In the genomic region with DNA sequence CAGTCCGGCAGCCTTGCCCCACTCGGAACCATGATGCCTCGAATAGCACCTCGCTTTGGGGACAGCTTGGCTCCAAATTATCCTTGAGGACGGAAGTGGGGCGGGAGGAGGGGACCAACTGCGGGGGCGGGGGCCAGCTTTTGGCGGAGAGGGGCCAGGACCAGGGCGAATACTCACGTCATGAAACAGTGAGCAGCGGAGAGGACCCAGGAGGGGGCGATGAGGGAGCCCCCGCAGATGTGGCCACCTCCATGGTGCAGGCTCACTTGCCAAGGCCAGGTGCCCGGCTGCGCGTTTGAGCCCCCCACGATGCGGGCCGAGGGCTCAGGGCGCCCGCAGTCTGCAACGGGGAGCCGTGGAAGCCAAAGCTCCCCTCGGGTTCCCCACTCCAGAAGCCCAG, we compare ENCODE assay signal across 23 cellular contexts. TPM values are rescaled to one million over a fixed set of nuclear protein-coding genes. Genes with fewer than 3 reads are reported as not detected.
DNase-seq lines count a peak whose midpoint lies in the region; ATAC-seq and TF ChIP-seq lines count a peak whose summit lies in the region.
"Had no signal": no experiment of that assay in that cellular context is flagged by ENCODE, and none has a peak within 500 bp of the region (broad histone marks: within the 10 kb centered on the region; RNA-seq: fewer than 3 reads in every experiment).

No MANE protein-coding gene starts in this region.

- TF ChIP-seq CTCF in endodermal cell (conservative IDR thresholded peaks at IDR 0.05) (no peak), osteoblast (IDR thresholded peaks at IDR 0.05; ENCODE audit: extremely low read depth, low read depth, low read length) (no peak)

- WGBS in endodermal cell (ENCODE audit: insufficient coverage in 1 of 2, insufficient read length in 1 of 2), 2 experiments = 95% methylated on average over 11 to 25 of the region's 25 CpGs

- H3K27ac ChIP-seq in HUES6 (ENCODE audit: low read depth, low read length) = no peak overlapping the region
- no peak overlapping the region for H3K27ac ChIP-seq in endodermal cell (ENCODE audit: low read depth, low read length)
- H3K27ac ChIP-seq in osteoblast (ENCODE audit: low read depth, low read length) = no peak overlapping the region
- H3K27ac ChIP-seq: GM23248 had no signal

- H3K9me3 ChIP-seq in HUES6 (ENCODE audit: control insufficient read depth, insufficient read depth, low read depth, low read length) (no peaks in the 10 kb centered on the region), endodermal cell (ENCODE audit: control insufficient read depth, low read length) (no peaks in the 10 kb centered on the region), osteoblast (ENCODE audit: low read depth, low read length) (no peaks in the 10 kb centered on the region)

- no peak overlapping the region for H2AFZ ChIP-seq in osteoblast (ENCODE audit: low read length)
- H2AFZ ChIP-seq: GM23248 had no signal

- H3K4me3 ChIP-seq in HUES6 (ENCODE audit: low read depth, low read length) (peak overlapping the region; percentile 64; the same call in 1 of the 2 replicates), endodermal cell (ENCODE audit: low read length) (no peak overlapping the region), osteoblast (ENCODE audit: insufficient read depth, low read length) (no peak overlapping the region)
- H3K4me3 ChIP-seq: GM12878, GM23248 had no signal

- H3K27me3 Mint-ChIP-seq in stimulated activated naive CD8-positive, alpha-beta T cell treated with anti-CD3 and anti-CD28 coated beads, Interleukin-15, amount 100 ng/mL, for 72 hours = peaks cover 8% of the 10 kb centered on the region
- peaks cover 56% of the 10 kb centered on the region for H3K27me3 Mint-ChIP-seq in endodermal cell (ENCODE audit: insufficient read depth)

- ATAC-seq in stimulated activated naive CD8-positive, alpha-beta T cell treated with anti-CD3 and anti-CD28 coated beads, Interleukin-15, amount 100 ng/mL, for 72 hours = peak; percentile 39
- no peak for ATAC-seq in stimulated activated naive CD8-positive, alpha-beta T cell treated with anti-CD3 and anti-CD28 coated beads, Interleukin-15, Interleukin-2, amounts not matched to agents 100 U/mL and 50 U/mL, for 24 hours
- ATAC-seq in HG03457 (IDR thresholded peaks at IDR 0.05; ENCODE audit: unreplicated experiment) (no peak), HG03439 (IDR thresholded peaks at IDR 0.05; ENCODE audit: unreplicated experiment) (no peak)
- ATAC-seq: PC-3 had no signal

- no peaks in the 10 kb centered on the region for H3K4me1 Mint-ChIP-seq in stimulated activated naive CD8-positive, alpha-beta T cell treated with anti-CD3 and anti-CD28 coated beads, Interleukin-15, amount 100 ng/mL, for 72 hours
- no peaks in the 10 kb centered on the region for H3K4me1 Mint-ChIP-seq in endodermal cell

- no peak overlapping the region for H3K4me2 ChIP-seq in osteoblast (ENCODE audit: insufficient read depth, low read length)

- H3K4me1 ChIP-seq in HUES6 (ENCODE audit: control insufficient read depth, insufficient read depth, low read length) = peaks cover 23% of the 10 kb centered on the region; the same call in 1 of the 2 replicates
- H3K4me1 ChIP-seq in endodermal cell (ENCODE audit: control insufficient read depth, insufficient read depth, low read length) = no peaks in the 10 kb centered on the region
- no peaks in the 10 kb centered on the region for H3K4me1 ChIP-seq in osteoblast (ENCODE audit: insufficient read depth, low read length)

- H3K27ac Mint-ChIP-seq in stimulated activated naive CD8-positive, alpha-beta T cell treated with anti-CD3 and anti-CD28 coated beads, Interleukin-15, amount 100 ng/mL, for 72 hours = no peak overlapping the region
- H3K27ac Mint-ChIP-seq in endodermal cell = no peak overlapping the region
- H3K27ac Mint-ChIP-seq: CD4-positive, alpha-beta T cell had no signal

- no peaks in the 10 kb centered on the region for H3K36me3 Mint-ChIP-seq in endodermal cell (ENCODE audit: low read depth)

- H3K9ac ChIP-seq in HUES6 (ENCODE audit: low read length) (no peak overlapping the region), endodermal cell (ENCODE audit: extremely low read depth, low read length, poor library complexity, severe bottlenecking) (no peak overlapping the region)
- H3K9ac ChIP-seq: GM23248 had no signal

- no peak overlapping the region for H3K4me3 Mint-ChIP-seq in stimulated activated naive CD8-positive, alpha-beta T cell treated with anti-CD3 and anti-CD28 coated beads, Interleukin-15, amount 100 ng/mL, for 72 hours
- peak overlapping the region; percentile 42 for H3K4me3 Mint-ChIP-seq in endodermal cell
- H3K4me3 Mint-ChIP-seq: CD4-positive, alpha-beta T cell had no signal

- DNase-seq in stimulated activated naive CD8-positive, alpha-beta T cell treated with anti-CD3 and anti-CD28 coated beads, Interleukin-15, amount 100 ng/mL, for 72 hours = no peak
- DNase-seq in stimulated activated naive CD8-positive, alpha-beta T cell treated with anti-CD3 and anti-CD28 coated beads, Interleukin-15, Interleukin-2, amounts not matched to agents 100 U/mL and 50 U/mL, for 24 hours = no peak
- DNase-seq in endodermal cell (peak; percentile 41), osteoblast (ENCODE audit: insufficient read length, low spot score, missing footprints) (peak; percentile 3), anterior cingulate cortex (lab: John Stamatoyannopoulos, UW) (no peak)
- DNase-seq: 8988T; CD4-positive, alpha-beta T cell; GDM1; GM23248; Karpas-422; MV-4-11; NCI-H1105 treated with DMSO at 0.1 percent for 48 hours; NCI-H146; NCI-H1930; NCI-H446; NCI-H524 treated with DMSO at 0.1 percent for 48 hours; NK-92 treated with Interleukin-12 subunit alpha and Interleukin-12 subunit beta, amount 100 ng/mL, for 24 hours; PC-3 had no signal

- no peaks in the 10 kb centered on the region for H3K36me3 ChIP-seq in HUES6 (ENCODE audit: control insufficient read depth, insufficient read depth, low read length)
- H3K36me3 ChIP-seq in endodermal cell (ENCODE audit: control insufficient read depth, insufficient read depth, low read length) = no peaks in the 10 kb centered on the region
- H3K36me3 ChIP-seq in osteoblast (ENCODE audit: insufficient read depth, low read length) = no peaks in the 10 kb centered on the region

- no peaks in the 10 kb centered on the region for H3K79me2 ChIP-seq in osteoblast (ENCODE audit: insufficient read depth, low read length)

- no peaks in the 10 kb centered on the region for H4K20me1 ChIP-seq in osteoblast (ENCODE audit: insufficient read depth, low read length)

- no peaks in the 10 kb centered on the region for H3K9me3 Mint-ChIP-seq in stimulated activated naive CD8-positive, alpha-beta T cell treated with anti-CD3 and anti-CD28 coated beads, Interleukin-15, amount 100 ng/mL, for 72 hours
- H3K9me3 Mint-ChIP-seq in endodermal cell = no peaks in the 10 kb centered on the region
- H3K9me3 Mint-ChIP-seq: CD4-positive, alpha-beta T cell had no signal

- peaks cover 34% of the 10 kb centered on the region for H3K27me3 ChIP-seq in HUES6 (ENCODE audit: control insufficient read depth, insufficient read depth, low read length)
- H3K27me3 ChIP-seq in endodermal cell (ENCODE audit: control insufficient read depth, insufficient read depth, low read length, poor library complexity, severe bottlenecking) = peaks cover 20% of the 10 kb centered on the region
- peaks cover 30% of the 10 kb centered on the region for H3K27me3 ChIP-seq in osteoblast (ENCODE audit: insufficient read depth, low read length)

RNA-seq across cellular contexts. Expression of a gene that starts 1.0 kb away (rescaled TPM):
- under 1 TPM; 0.22 to 0.71 TPM for total RNA-seq in endodermal cell
- 0.46 TPM for polyA plus RNA-seq in endodermal cell (2013, experiment 1 of 2)
- 0.29 TPM for polyA plus RNA-seq in endodermal cell (2013, experiment 2 of 2)
- total RNA-seq in osteoblast = 0.29 TPM in 1 of 2 replicates, not detected in the other
- total RNA-seq: GM23248 had no signal

RNA-seq across cellular contexts. Expression of a gene that starts 13.4 kb away (rescaled TPM):
- total RNA-seq in endodermal cell = 10 to 100 TPM; 79.7 to 80.1 TPM
- polyA plus RNA-seq in endodermal cell (2013, experiment 1 of 2) = 22.8 TPM
- 16.6 TPM for polyA plus RNA-seq in endodermal cell (2013, experiment 2 of 2)
- total RNA-seq in osteoblast = not detected in 2 replicates
- total RNA-seq: CD4-positive, alpha-beta T cell; GM23248 had no signal
- polyA plus RNA-seq: BJ, GM23248 had no signal

RNA-seq across cellular contexts. Expression of a gene that starts 31.0 kb away (rescaled TPM):
- total RNA-seq in endodermal cell = 100 to 1,000 TPM; 698 to 827 TPM
- 472 TPM for polyA plus RNA-seq in endodermal cell (2013, experiment 1 of 2)
- 385 TPM for polyA plus RNA-seq in endodermal cell (2013, experiment 2 of 2)
- total RNA-seq in osteoblast = 24.2 and 30.4 TPM in 2 replicates

RNA-seq across cellular contexts. Expression of a gene that starts 31.4 kb away (rescaled TPM):
- total RNA-seq in endodermal cell = 10 to 100 TPM; 51.0 to 55.8 TPM
- 71.1 TPM for polyA plus RNA-seq in endodermal cell (2013, experiment 1 of 2)
- 61.7 TPM for polyA plus RNA-seq in endodermal cell (2013, experiment 2 of 2)
- total RNA-seq in osteoblast = 31.8 and 35.1 TPM in 2 replicates

RNA-seq across cellular contexts. Expression of a gene that starts 40.7 kb away (rescaled TPM):
- total RNA-seq in endodermal cell = 10 to 100 TPM; 47.0 to 57.7 TPM
- polyA plus RNA-seq in endodermal cell (2013, experiment 1 of 2) = 44.3 TPM
- 42.0 TPM for polyA plus RNA-seq in endodermal cell (2013, experiment 2 of 2)
- 25.9 and 30.0 TPM in 2 replicates for total RNA-seq in osteoblast

Comparison
In these comparisons a context has a peak if more than half of its experiments do, and no peak if none do; other contexts are left out.
1. DNase-seq: peak in endodermal cell (single experiment) and osteoblast (single experiment); none in stimulated activated naive CD8-positive, alpha-beta T cell treated with anti-CD3 and anti-CD28 coated beads, Interleukin-15, amount 100 ng/mL, for 72 hours (0 of 2), stimulated activated naive CD8-positive, alpha-beta T cell treated with anti-CD3 and anti-CD28 coated beads, Interleukin-15, Interleukin-2, amounts not matched to agents 100 U/mL and 50 U/mL, for 24 hours (single experiment) and anterior cingulate cortex (0 of 58).
2. RNA of a gene that starts 13.4 kb away (total RNA-seq): 79.7 to 80.1 TPM in endodermal cell; not detected in osteoblast; every median in the first group is over 10 times any median in the second.
3. RNA of a gene that starts 31.0 kb away (total RNA-seq): 698 to 827 TPM in endodermal cell; 24.2 to 30.4 TPM in osteoblast; every median in the first group is over 10 times any median in the second.